In the genomic region with DNA sequence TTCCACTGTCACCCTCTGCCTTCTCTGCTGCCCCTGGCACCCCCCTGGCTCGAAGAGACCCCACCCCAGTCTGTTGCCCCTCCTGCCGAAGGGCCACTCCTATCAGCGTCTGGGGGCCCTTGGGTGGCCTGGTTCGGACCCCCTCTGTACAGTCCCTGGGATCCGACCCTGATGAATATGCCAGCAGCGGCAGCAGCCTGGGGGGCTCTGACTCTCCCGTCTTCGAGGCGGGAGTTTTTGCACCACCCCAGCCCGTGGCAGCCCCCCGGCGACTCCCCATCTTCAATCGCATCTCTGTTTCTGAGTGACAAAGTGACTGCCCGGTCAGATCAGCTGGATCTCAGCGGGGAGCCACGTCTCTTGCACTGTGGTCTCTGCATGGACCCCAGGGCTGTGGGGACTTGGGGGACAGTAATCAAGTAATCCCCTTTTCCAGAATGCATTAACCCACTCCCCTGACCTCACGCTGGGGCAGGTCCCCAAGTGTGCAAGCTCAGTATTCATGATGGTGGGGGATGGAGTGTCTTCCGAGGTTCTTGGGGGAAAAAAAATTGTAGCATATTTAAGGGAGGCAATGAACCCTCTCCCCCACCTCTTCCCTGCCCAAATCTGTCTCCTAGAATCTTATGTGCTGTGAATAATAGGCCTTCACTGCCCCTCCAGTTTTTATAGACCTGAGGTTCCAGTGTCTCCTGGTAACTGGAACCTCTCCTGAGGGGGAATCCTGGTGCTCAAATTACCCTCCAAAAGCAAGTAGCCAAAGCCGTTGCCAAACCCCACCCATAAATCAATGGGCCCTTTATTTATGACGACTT, we compare ENCODE assay signal across 7 cellular contexts. TPM values are rescaled to one million over a fixed set of nuclear protein-coding genes. Genes with fewer than 3 reads are reported as not detected.
DNase-seq lines count a peak whose midpoint lies in the region; ATAC-seq, FAIRE-seq and TF ChIP-seq lines count a peak whose summit lies in the region.

No MANE protein-coding gene starts in this region.

- no peaks in the 10 kb centered on the region for H3K27me3 ChIP-seq in GM23248 (replicated peaks; ENCODE audit: insufficient read depth)
- H3K27me3 ChIP-seq in K562 (ENCODE audit: control insufficient read depth in 2 of 2, insufficient read depth in 2 of 2, low read length in 2 of 2), result no peaks in the 10 kb centered on the region
- no peaks in the 10 kb centered on the region for H3K27me3 ChIP-seq in upper lobe of right lung

- H3K36me3 ChIP-seq in GM23248 (ENCODE audit: low read depth) (peaks cover 11% of the 10 kb centered on the region; the same call in 1 of the 2 replicates), K562 (ENCODE audit: control insufficient read depth, insufficient read depth, low read length) (peaks cover 13% of the 10 kb centered on the region; the same call in 1 of the 3 replicates), upper lobe of right lung (peaks cover 18% of the 10 kb centered on the region)

- H2AFZ ChIP-seq in GM23248, result no peak overlapping the region
- H2AFZ ChIP-seq in K562 (ENCODE audit: low read depth, low read length), result no peak overlapping the region

- H3K4me2 ChIP-seq in GM23248 (ENCODE audit: unreplicated experiment) (peak overlapping the region; percentile 94), K562 (ENCODE audit: insufficient read depth, low read length) (peak overlapping the region; percentile 85)

- no peak for FAIRE-seq in K562 (lab: Jason Lieb, UNC)

- CTCF ChIA-PET in K562 (lab: Yijun Ruan, JAX; ENCODE audit: low intra/inter-chr PET ratio), result interaction anchor here (0.6 to 0.8 kb wide), 2 partner anchors 11 to 522 kb away, joined by 3 to 5 read pairs; no protein-coding TSS in a partner anchor

- no peak for TF ChIP-seq EP300 in K562 (IDR thresholded peaks at IDR 0.05; ENCODE audit: low read length)

- DNase-seq in GM23248 (peak; percentile 68), NCI-H748 (lab: John Stamatoyannopoulos, UW; ENCODE audit: unreplicated experiment) (peak; percentile 64), K562 (ENCODE audit: extremely low read depth in 1 of 4, low spot score in 3 of 4) (peak in 1 of 4 experiments; percentile 14), lower leg skin (ENCODE audit: low spot score in 2 of 2) (no peak), upper lobe of right lung (no peak)

- no peaks in the 10 kb centered on the region for H3K9me2 ChIP-seq in GM23248 (ENCODE audit: insufficient read depth)

- H4K20me1 ChIP-seq in GM23248 (ENCODE audit: insufficient read depth) (no peaks in the 10 kb centered on the region), K562 (replicated peaks; ENCODE audit: control insufficient read depth, insufficient read depth, low read length) (peaks cover 4% of the 10 kb centered on the region; the same call in 1 of the 2 replicates)

- H3K9me3 ChIP-seq in GM23248 (ENCODE audit: low read depth) (no peaks in the 10 kb centered on the region), K562 (replicated peaks; ENCODE audit: control insufficient read depth, insufficient read depth, low read depth, low read length) (no peaks in the 10 kb centered on the region), upper lobe of right lung (no peaks in the 10 kb centered on the region)

- POLR2A ChIA-PET in K562 (lab: Yijun Ruan, JAX), result interaction anchor here (0.7 to 4.0 kb wide), 8 partner anchors 11 to 217 kb away, joined by 3 to 18 read pairs (median 6); partner anchors contain the start of genes MED29, PAF1, RPS16 and SAMD4B

- no TSS peak for BruUV-seq in K562 (replicated peaks; lab: Mats Ljungman, UMichigan)

- WGBS in GM23248 (ENCODE audit: low coverage in 1 of 2, low lambda C conversion rate in 2 of 2, missing lambda C conversion rate in 2 of 2), 2 experiments, result 1% methylated on average over 13 to 20 of the region's 20 CpGs
- WGBS in K562 (ENCODE audit: insufficient coverage, low coverage, missing lambda C conversion rate), result 50% methylated on average over 19 of the region's 20 CpGs
- 4 to 6% methylated on average over 20 of the region's 20 CpGs for WGBS in lower leg skin, 2 donors

- H3K27ac ChIP-seq in GM23248 (peak overlapping the region; percentile 96), K562 (ENCODE audit: extremely low read depth, low read depth, low read length) (peak overlapping the region; percentile 98), upper lobe of right lung (peak overlapping the region; percentile 100)

- peaks cover 34% of the 10 kb centered on the region for H3F3A ChIP-seq in GM23248 (ENCODE audit: insufficient read depth)

- no peak for ATAC-seq in K562
- ATAC-seq in upper lobe of right lung, result no peak
- no peak for ATAC-seq in GM21576 (IDR thresholded peaks at IDR 0.05; ENCODE audit: unreplicated experiment)
- ATAC-seq in GM21619 (IDR thresholded peaks at IDR 0.05; ENCODE audit: unreplicated experiment), result no peak

- H3K4me1 ChIP-seq in GM23248 (ENCODE audit: insufficient read depth) (peaks cover 28% of the 10 kb centered on the region), K562 (replicated peaks in 1 of 2; ENCODE audit: control insufficient read depth in 2 of 2, insufficient read depth in 2 of 2, low read length in 2 of 2) (peaks cover 47 to 76% of the 10 kb centered on the region in 2 experiments), upper lobe of right lung (peaks cover 33% of the 10 kb centered on the region)

- H3K9me1 ChIP-seq in K562 (ENCODE audit: control insufficient read depth, insufficient read depth, low read length), result no peaks in the 10 kb centered on the region

- H3K4me3 ChIP-seq in GM23248 (peak overlapping the region; percentile 87), K562 (peak overlapping the region; percentile 78), lower leg skin (ENCODE audit: low read depth, poor library complexity, severe bottlenecking) (peak overlapping the region; percentile 99), upper lobe of right lung (peak overlapping the region; percentile 97)

- TF ChIP-seq CTCF in K562 (IDR thresholded peaks at IDR 0.05 in 2 of 3, conservative IDR thresholded peaks at IDR 0.05 in 1 of 3; ENCODE audit: insufficient read depth in 2 of 3, low read depth in 1 of 3, low read length in 3 of 3) (no peak), lower leg skin (IDR thresholded peaks at IDR 0.05) (no peak), upper lobe of right lung (IDR thresholded peaks at IDR 0.05) (no peak)

- no peak for TF ChIP-seq RAD21 in K562 (CRISPR knock-in tag; conservative IDR thresholded peaks at IDR 0.05 in 1 of 2, IDR thresholded peaks at IDR 0.05 in 1 of 2)

- H3K79me2 ChIP-seq in GM23248 (ENCODE audit: insufficient read depth) (peaks cover 31% of the 10 kb centered on the region), K562 (ENCODE audit: control insufficient read depth, insufficient read depth, low read length) (peaks cover 52% of the 10 kb centered on the region)

- intact Hi-C loops in K562 (cut with micrococcal nuclease), result no loop called here
- intact Hi-C loops in lower leg skin (cut with DNase I; ENCODE audit: low total_unique reads), result no loop called here
- intact Hi-C loops in upper lobe of right lung (cut with DNase I), result no loop called here

- TF ChIP-seq POLR2A in K562 (conservative IDR thresholded peaks at IDR 0.05), result peak; percentile 46
- TF ChIP-seq POLR2A in lower leg skin (IDR thresholded peaks at IDR 0.05), result no peak

- H3K9ac ChIP-seq in GM23248 (peak overlapping the region; percentile 97), K562 (ENCODE audit: insufficient read depth in 1 of 2, low read depth in 2 of 2, low read length in 2 of 2) (peak overlapping the region; percentile 91 to 97)

- in situ Hi-C loops in GM23248 (cut with MboI), result no loop called here
- in situ Hi-C loops in K562 (cut with MboI), result no loop called here

RNA-seq across cellular contexts. Expression of gene ZFP36, which starts 2.0 kb away (rescaled TPM):
- 7.0 and 13.9 TPM in 2 replicates for total RNA-seq in GM23248 (2014; rRNA removed; shearing (Covaris generic))
- polyA plus RNA-seq in GM23248 (2016; fragmentation: Nextera tagmentation; extraction: Ambion mirVana), result 86.2 and 86.6 TPM in 2 replicates
- 9.5 and 19.1 TPM in 2 replicates for total RNA-seq in K562 (2011; cell fraction: chromatin; rRNA removed; ENCODE audit: low replicate concordance)
- 17.8 and 18.8 TPM in 2 replicates for total RNA-seq in K562 (2011; cell fraction: nucleolus; rRNA removed)
- 15.0 and 15.3 TPM in 2 replicates for total RNA-seq in K562 (2011; cell fraction: nucleoplasm; rRNA removed)
- total RNA-seq in K562 (2014; rRNA removed), result 3.5 and 7.1 TPM in 2 replicates
- total RNA-seq in K562 (2014; rRNA removed; fragmentation: Illumina TruSeq; extraction: Trizol), result 1.8 and 2.8 TPM in 2 replicates
- total RNA-seq in K562 (2015; rRNA removed; fragmentation: Illumina TruSeq; extraction: Trizol), result 3.7 and 3.8 TPM in 2 replicates
- 17.1 and 20.1 TPM in 2 replicates for total RNA-seq in K562 (2021)
- polyA plus RNA-seq in K562 (2011; rRNA removed), result 1.0 and 2.0 TPM in 2 replicates
- polyA plus RNA-seq in K562 (2011; cell fraction: cytosol; rRNA removed), result 1.8 and 3.0 TPM in 2 replicates
- polyA plus RNA-seq in K562 (2011; cell fraction: nucleus; rRNA removed), result 12.7 and 20.7 TPM in 2 replicates
- 14.4 and 28.7 TPM in 2 replicates for polyA plus RNA-seq in K562 (2012)
- 12.5 and 13.4 TPM in 2 replicates for polyA plus RNA-seq in K562 (2014; fragmentation: Illumina TruSeq; extraction: Trizol)
- 1 to 10 TPM; 1.3 to 1.5 TPM for polyA plus RNA-seq in K562 (2014; fragmentation: Nextera tagmentation; extraction: Ambion mirVana)
- 9.2 and 9.5 TPM in 2 replicates for polyA plus RNA-seq in K562 (2014; rRNA removed)
- 0.63 and 0.66 TPM in 2 replicates for polyA minus RNA-seq in K562 (2011; rRNA and poly(A)+ RNA removed)
- polyA minus RNA-seq in K562 (2011; cell fraction: cytosol; rRNA and poly(A)+ RNA removed), result 6.1 and 7.0 TPM in 2 replicates
- polyA minus RNA-seq in K562 (2011; cell fraction: nucleus; rRNA and poly(A)+ RNA removed), result 11.0 and 12.8 TPM in 2 replicates
- 100 to 1,000 TPM; 170 to 536 (median 280) TPM for total RNA-seq in lower leg skin
- 224 TPM for total RNA-seq in upper lobe of right lung

RNA-seq across cellular contexts. Expression of gene PLEKHG2, which starts 3.9 kb away (rescaled TPM):
- total RNA-seq in GM23248 (2014; rRNA removed; shearing (Covaris generic)), result 12.0 and 17.5 TPM in 2 replicates
- polyA plus RNA-seq in GM23248 (2016; fragmentation: Nextera tagmentation; extraction: Ambion mirVana) (12.2 and 13.5 TPM in 2 replicates), K562 (2011; rRNA removed) (5.4 and 8.5 TPM in 2 replicates), K562 (2014; fragmentation: Illumina TruSeq; extraction: Trizol) (18.6 and 27.7 TPM in 2 replicates), K562 (2014; fragmentation: Nextera tagmentation; extraction: Ambion mirVana) (1 to 10 TPM in 1 of 2 experiments, under 1 TPM in 1; 0.98 to 3.0 TPM), K562 (2014; rRNA removed) (14.9 and 18.0 TPM in 2 replicates)
- 36.8 and 97.0 TPM in 2 replicates for total RNA-seq in K562 (2011; cell fraction: chromatin; rRNA removed; ENCODE audit: low replicate concordance)
- total RNA-seq in K562 (2011; cell fraction: nucleolus; rRNA removed), result 44.7 and 54.0 TPM in 2 replicates
- total RNA-seq in K562 (2011; cell fraction: nucleoplasm; rRNA removed), result 35.4 and 61.8 TPM in 2 replicates
- total RNA-seq in K562 (2014; rRNA removed) (9.8 and 17.1 TPM in 2 replicates), K562 (2014; rRNA removed; fragmentation: Illumina TruSeq; extraction: Trizol) (5.9 and 6.8 TPM in 2 replicates), K562 (2015; rRNA removed; fragmentation: Illumina TruSeq; extraction: Trizol) (8.1 and 11.4 TPM in 2 replicates), K562 (2021) (41.1 and 45.7 TPM in 2 replicates), lower leg skin (1 to 10 TPM; 3.0 to 6.4 (median 4.3) TPM), upper lobe of right lung (32.4 TPM)
- polyA plus RNA-seq in K562 (2011; cell fraction: cytosol; rRNA removed), result 4.2 and 6.3 TPM in 2 replicates
- polyA plus RNA-seq in K562 (2011; cell fraction: nucleus; rRNA removed), result 32.9 and 103 TPM in 2 replicates
- polyA plus RNA-seq in K562 (2012), result 22.1 and 34.0 TPM in 2 replicates
- polyA minus RNA-seq in K562 (2011; rRNA and poly(A)+ RNA removed), result 2.7 TPM in 2 replicates
- polyA minus RNA-seq in K562 (2011; cell fraction: cytosol; rRNA and poly(A)+ RNA removed), result 15.3 and 25.7 TPM in 2 replicates
- 14.0 and 19.9 TPM in 2 replicates for polyA minus RNA-seq in K562 (2011; cell fraction: nucleus; rRNA and poly(A)+ RNA removed)

RNA-seq across cellular contexts. Expression of gene MED29, which starts 17.4 kb away (rescaled TPM):
- total RNA-seq in GM23248 (2014; rRNA removed; shearing (Covaris generic)), result 27.7 and 29.6 TPM in 2 replicates
- polyA plus RNA-seq in GM23248 (2016; fragmentation: Nextera tagmentation; extraction: Ambion mirVana), result 34.9 and 39.2 TPM in 2 replicates
- total RNA-seq in K562 (2011; cell fraction: chromatin; rRNA removed; ENCODE audit: low replicate concordance), result 7.8 and 14.7 TPM in 2 replicates
- total RNA-seq in K562 (2011; cell fraction: nucleolus; rRNA removed), result 12.0 and 12.7 TPM in 2 replicates
- 13.0 and 17.4 TPM in 2 replicates for total RNA-seq in K562 (2011; cell fraction: nucleoplasm; rRNA removed)
- total RNA-seq in K562 (2014; rRNA removed), result 16.0 and 22.6 TPM in 2 replicates
- total RNA-seq in K562 (2014; rRNA removed; fragmentation: Illumina TruSeq; extraction: Trizol), result 7.0 and 7.2 TPM in 2 replicates
- 11.2 and 11.7 TPM in 2 replicates for total RNA-seq in K562 (2015; rRNA removed; fragmentation: Illumina TruSeq; extraction: Trizol)
- 17.3 and 18.0 TPM in 2 replicates for total RNA-seq in K562 (2021)
- 11.7 and 12.4 TPM in 2 replicates for polyA plus RNA-seq in K562 (2011; rRNA removed)
- 18.4 and 30.0 TPM in 2 replicates for polyA plus RNA-seq in K562 (2011; cell fraction: cytosol; rRNA removed)
- polyA plus RNA-seq in K562 (2011; cell fraction: nucleus; rRNA removed), result 5.3 and 8.7 TPM in 2 replicates
- polyA plus RNA-seq in K562 (2012), result 14.0 and 19.0 TPM in 2 replicates
- polyA plus RNA-seq in K562 (2014; fragmentation: Illumina TruSeq; extraction: Trizol), result 18.0 and 19.2 TPM in 2 replicates
- 1 to 10 TPM; 1.8 to 2.8 TPM for polyA plus RNA-seq in K562 (2014; fragmentation: Nextera tagmentation; extraction: Ambion mirVana)
- 15.1 and 22.5 TPM in 2 replicates for polyA plus RNA-seq in K562 (2014; rRNA removed)
- 6.4 and 10.6 TPM in 2 replicates for polyA minus RNA-seq in K562 (2011; rRNA and poly(A)+ RNA removed)
- 5.9 and 9.0 TPM in 2 replicates for polyA minus RNA-seq in K562 (2011; cell fraction: cytosol; rRNA and poly(A)+ RNA removed)
- polyA minus RNA-seq in K562 (2011; cell fraction: nucleus; rRNA and poly(A)+ RNA removed), result 15.9 and 16.3 TPM in 2 replicates
- total RNA-seq in lower leg skin, result 10 to 100 TPM; 30.3 to 35.8 (median 33.3) TPM
- total RNA-seq in upper lobe of right lung, result 28.8 TPM

RNA-seq across cellular contexts. Expression of gene PAF1, which starts 17.7 kb away (rescaled TPM):
- 45.3 and 51.2 TPM in 2 replicates for total RNA-seq in GM23248 (2014; rRNA removed; shearing (Covaris generic))
- polyA plus RNA-seq in GM23248 (2016; fragmentation: Nextera tagmentation; extraction: Ambion mirVana), result 44.2 and 44.5 TPM in 2 replicates
- total RNA-seq in K562 (2011; cell fraction: chromatin; rRNA removed; ENCODE audit: low replicate concordance), result 59.0 and 87.9 TPM in 2 replicates
- total RNA-seq in K562 (2011; cell fraction: nucleolus; rRNA removed), result 51.6 and 65.2 TPM in 2 replicates
- 40.5 and 40.8 TPM in 2 replicates for total RNA-seq in K562 (2011; cell fraction: nucleoplasm; rRNA removed)
- 41.2 and 50.5 TPM in 2 replicates for total RNA-seq in K562 (2014; rRNA removed)
- 22.6 and 23.2 TPM in 2 replicates for total RNA-seq in K562 (2014; rRNA removed; fragmentation: Illumina TruSeq; extraction: Trizol)
- 37.0 and 39.8 TPM in 2 replicates for total RNA-seq in K562 (2015; rRNA removed; fragmentation: Illumina TruSeq; extraction: Trizol)
- 30.7 and 33.8 TPM in 2 replicates for total RNA-seq in K562 (2021)
- 30.1 and 31.6 TPM in 2 replicates for polyA plus RNA-seq in K562 (2011; rRNA removed)
- polyA plus RNA-seq in K562 (2011; cell fraction: cytosol; rRNA removed), result 31.4 and 56.3 TPM in 2 replicates
- polyA plus RNA-seq in K562 (2011; cell fraction: nucleus; rRNA removed), result 65.9 and 73.6 TPM in 2 replicates
- 37.5 and 43.8 TPM in 2 replicates for polyA plus RNA-seq in K562 (2012)
- 41.1 and 45.0 TPM in 2 replicates for polyA plus RNA-seq in K562 (2014; fragmentation: Illumina TruSeq; extraction: Trizol)
- polyA plus RNA-seq in K562 (2014; fragmentation: Nextera tagmentation; extraction: Ambion mirVana), result 1 to 10 TPM; 1.5 to 1.7 TPM
- polyA plus RNA-seq in K562 (2014; rRNA removed), result 32.4 and 43.5 TPM in 2 replicates
- polyA minus RNA-seq in K562 (2011; rRNA and poly(A)+ RNA removed), result 38.6 and 43.3 TPM in 2 replicates
- polyA minus RNA-seq in K562 (2011; cell fraction: cytosol; rRNA and poly(A)+ RNA removed), result 21.1 and 21.3 TPM in 2 replicates
- 33.7 and 58.5 TPM in 2 replicates for polyA minus RNA-seq in K562 (2011; cell fraction: nucleus; rRNA and poly(A)+ RNA removed)
- 10 to 100 TPM; 22.4 to 48.0 (median 36.3) TPM for total RNA-seq in lower leg skin
- total RNA-seq in upper lobe of right lung, result 33.3 TPM

RNA-seq across cellular contexts. Expression of gene RPS16, which starts 27.1 kb away (rescaled TPM):
- total RNA-seq in GM23248 (2014; rRNA removed; shearing (Covaris generic)), result 91.2 and 136 TPM in 2 replicates
- polyA plus RNA-seq in GM23248 (2016; fragmentation: Nextera tagmentation; extraction: Ambion mirVana) (542 and 556 TPM in 2 replicates), K562 (2011; rRNA removed) (1,618 and 2,255 TPM in 2 replicates), K562 (2014; fragmentation: Illumina TruSeq; extraction: Trizol) (2,204 and 2,973 TPM in 2 replicates), K562 (2014; fragmentation: Nextera tagmentation; extraction: Ambion mirVana) (1,000 to 10,000 TPM; 2,545 to 3,175 TPM), K562 (2014; rRNA removed) (3,400 and 3,671 TPM in 2 replicates)
- total RNA-seq in K562 (2011; cell fraction: chromatin; rRNA removed; ENCODE audit: low replicate concordance), result 222 and 453 TPM in 2 replicates
- 784 and 1,002 TPM in 2 replicates for total RNA-seq in K562 (2011; cell fraction: nucleolus; rRNA removed)
- total RNA-seq in K562 (2011; cell fraction: nucleoplasm; rRNA removed), result 878 and 1,583 TPM in 2 replicates
- total RNA-seq in K562 (2014; rRNA removed) (2,011 and 2,125 TPM in 2 replicates), K562 (2014; rRNA removed; fragmentation: Illumina TruSeq; extraction: Trizol) (82.6 and 146 TPM in 2 replicates), K562 (2015; rRNA removed; fragmentation: Illumina TruSeq; extraction: Trizol) (114 and 137 TPM in 2 replicates), K562 (2021) (3,072 and 3,267 TPM in 2 replicates), lower leg skin (1,000 to 10,000 TPM; 1,726 to 3,026 (median 2,088) TPM), upper lobe of right lung (1,446 TPM)
- 6,767 and 7,935 TPM in 2 replicates for polyA plus RNA-seq in K562 (2011; cell fraction: cytosol; rRNA removed)
- 1,399 and 1,697 TPM in 2 replicates for polyA plus RNA-seq in K562 (2011; cell fraction: nucleus; rRNA removed)
- 3,974 and 4,107 TPM in 2 replicates for polyA plus RNA-seq in K562 (2012)
- polyA minus RNA-seq in K562 (2011; rRNA and poly(A)+ RNA removed), result 1,356 and 1,489 TPM in 2 replicates
- polyA minus RNA-seq in K562 (2011; cell fraction: cytosol; rRNA and poly(A)+ RNA removed), result 1,901 and 2,445 TPM in 2 replicates
- polyA minus RNA-seq in K562 (2011; cell fraction: nucleus; rRNA and poly(A)+ RNA removed), result 274 and 520 TPM in 2 replicates

Comparison
In these comparisons a context has a peak if more than half of its experiments do, and no peak if none do; other contexts are left out.
1. DNase-seq: peak in GM23248 (single experiment) and NCI-H748 (single experiment); none in lower leg skin (0 of 2) and upper lobe of right lung (single experiment).
2. RNA of gene ZFP36, which starts 2.0 kb away (total RNA-seq): 170 to 536 TPM in lower leg skin and 224 TPM in upper lobe of right lung (single experiment); 7.0 to 13.9 TPM in GM23248 and 1.8 to 20.1 TPM in K562; every median in the first group is over 4 times any median in the second.
3. Peak in every context shown above with its lines, with median percentiles within 50 percentile points of each other: H3K27ac ChIP-seq and H3K4me3 ChIP-seq.